Comparison of ENCODE assay signal across 8 cellular contexts in genomic region chr11:111926505-111927391, GRCh38. TPM values are rescaled to one million over a fixed set of nuclear protein-coding genes. Genes with fewer than 3 reads are reported as not detected.
DNase-seq lines count a peak whose midpoint lies in the region; ATAC-seq and TF ChIP-seq lines count a peak whose summit lies in the region.

No MANE protein-coding gene starts in this region.

- H3K27me3 ChIP-seq in ascending aorta (no peaks in the 10 kb centered on the region), right cardiac atrium (ENCODE audit: control insufficient read depth, insufficient read depth) (no peaks in the 10 kb centered on the region), uterus (no peaks in the 10 kb centered on the region)

- TF ChIP-seq CTCF in ascending aorta (IDR thresholded peaks at IDR 0.05) (no peak), uterus (IDR thresholded peaks at IDR 0.05) (no peak)

- H3K9me3 ChIP-seq in ascending aorta (no peaks in the 10 kb centered on the region), right cardiac atrium (ENCODE audit: control insufficient read depth, low read length) (no peaks in the 10 kb centered on the region), uterus (no peaks in the 10 kb centered on the region)

- under 1% methylated on average over 47 of the region's 47 CpGs for WGBS in right cardiac atrium

- H3K27ac ChIP-seq in ascending aorta: peak overlapping the region; percentile 89 to 92
- H3K27ac ChIP-seq in right cardiac atrium (ENCODE audit: low read length): peak overlapping the region; percentile 97
- H3K27ac ChIP-seq in uterus: peak overlapping the region; percentile 85 to 88

- H3K36me3 ChIP-seq in ascending aorta: no peaks in the 10 kb centered on the region
- H3K36me3 ChIP-seq in uterus: no peaks in the 10 kb centered on the region

- peak; percentile 62 to 80 for TF ChIP-seq POLR2A in uterus (IDR thresholded peaks at IDR 0.05)

- intact Hi-C loops in ascending aorta (cut with DNase I) (loop anchor here (1.0 to 10.0 kb wide), 7 partner anchors 12 to 368 kb away; partner anchors contain the start of genes CFAP68, CRYAB, FDXACB1 and NKAPD1), right cardiac atrium (cut with DNase I) (no loop called here), uterus (cut with DNase I; ENCODE audit: low total_unique reads) (no loop called here)

- H3K4me1 ChIP-seq in ascending aorta (peaks cover 14 to 40% of the 10 kb centered on the region in 2 donors), right cardiac atrium (ENCODE audit: control insufficient read depth, insufficient read depth, low read length) (peaks cover 10% of the 10 kb centered on the region), uterus (peaks cover 0 to 4% of the 10 kb centered on the region in 2 donors)

- DNase-seq in NCI-H187 (lab: John Stamatoyannopoulos, UW) (peak; percentile 92 to 98), T-helper 2 cell (peak; percentile 87 to 96 (median 92)), ascending aorta (ENCODE audit: low spot score in 2 of 2) (peak; percentile 92 to 98), right cardiac atrium (peak; percentile 97 to 99 (median 99)), pulmonary artery endothelial cell (ENCODE audit: low read depth, low spot score) (peak; percentile 89), uterus (peak; percentile 96 to 97)

- peak; percentile 92 for ATAC-seq in GM18502 (IDR thresholded peaks at IDR 0.05; ENCODE audit: poor library complexity, unreplicated experiment)
- peak; percentile 92 for ATAC-seq in HG02943 (IDR thresholded peaks at IDR 0.05; ENCODE audit: low read depth, unreplicated experiment)
- peak; percentile 97 for ATAC-seq in right cardiac atrium

- H3K4me3 ChIP-seq in ascending aorta: peak overlapping the region; percentile 40 to 57
- H3K4me3 ChIP-seq in right cardiac atrium (ENCODE audit: low read length): peak overlapping the region; percentile 36
- peak overlapping the region; percentile 27 to 37 for H3K4me3 ChIP-seq in uterus

RNA-seq across cellular contexts. Expression of gene C11orf52, which starts 8.0 kb away (rescaled TPM):
- not detected for total RNA-seq in ascending aorta
- total RNA-seq in right cardiac atrium: 1 to 10 TPM; 2.2 to 5.5 (median 2.6) TPM
- polyA plus RNA-seq in right cardiac atrium: 4.1 TPM
- total RNA-seq in pulmonary artery endothelial cell: 0.20 TPM in 1 of 2 replicates, not detected in the other
- 1 to 10 TPM in 2 of 4 donors, not detected in 2; 1.6 to 2.4 TPM for total RNA-seq in uterus

RNA-seq across cellular contexts. Expression of gene DIXDC1, which starts 10.4 kb away (rescaled TPM):
- total RNA-seq in ascending aorta (48.9 TPM), right cardiac atrium (10 to 100 TPM; 23.1 to 34.8 (median 26.3) TPM), pulmonary artery endothelial cell (27.4 and 33.9 TPM in 2 replicates), uterus (10 to 100 TPM; 38.7 to 63.0 (median 51.4) TPM)
- polyA plus RNA-seq in right cardiac atrium: 9.1 TPM

RNA-seq across cellular contexts. Expression of gene HSPB2, which starts 14.2 kb away (rescaled TPM):
- total RNA-seq in ascending aorta (not detected), right cardiac atrium (100 to 1,000 TPM in 1 of 4 donors, 10 to 100 TPM in 3; 38.0 to 103 (median 69.2) TPM), pulmonary artery endothelial cell (not detected in 2 replicates), uterus (1 to 10 TPM in 1 of 4 donors, under 1 TPM in 1, not detected in 2; 0.21 to 5.2 TPM)
- 106 TPM for polyA plus RNA-seq in right cardiac atrium

RNA-seq across cellular contexts. Expression of gene CRYAB, which starts 15.2 kb away (rescaled TPM):
- 288 TPM for total RNA-seq in ascending aorta
- total RNA-seq in right cardiac atrium: 1,000 to 10,000 TPM; 4,923 to 5,929 (median 5,581) TPM
- 9,689 TPM for polyA plus RNA-seq in right cardiac atrium
- 0.33 and 2.7 TPM in 2 replicates for total RNA-seq in pulmonary artery endothelial cell
- 100 to 1,000 TPM in 1 of 4 donors, 10 to 100 TPM in 3; 19.9 to 179 (median 56.5) TPM for total RNA-seq in uterus

RNA-seq across cellular contexts. Expression of gene CFAP68, which starts 47.4 kb away (rescaled TPM):
- total RNA-seq in ascending aorta (not detected), right cardiac atrium (10 to 100 TPM; 22.8 to 51.1 (median 32.0) TPM), pulmonary artery endothelial cell (3.5 and 5.7 TPM in 2 replicates), uterus (10 to 100 TPM in 1 of 4 donors, 1 to 10 TPM in 2, under 1 TPM in 1; 0.29 to 22.8 (median 4.2) TPM)
- polyA plus RNA-seq in right cardiac atrium: 51.5 TPM

Comparison
In these comparisons a context has a peak if more than half of its experiments do, and no peak if none do; other contexts are left out.
1. Peak in every context shown above with its lines: DNase-seq, ATAC-seq, H3K4me3 ChIP-seq and H3K27ac ChIP-seq.
2. RNA of gene HSPB2, which starts 14.2 kb away (total RNA-seq): 38.0 to 103 TPM in right cardiac atrium; 0.21 to 5.2 TPM in uterus, not detected in ascending aorta (single experiment) and not detected in pulmonary artery endothelial cell; every median in the first group is over 4 times any median in the second.